1 cellular context compared by ENCODE assay signal in genomic region chr4:185395956-185396723, GRCh38.
A peak's percentile ranks its signal among the peaks of the same experiment; 100 is the strongest.
TF ChIP-seq lines count a peak whose summit lies in the region.

No MANE protein-coding gene starts in this region.

TF ChIP-seq in K562, 482 proteins besides CTCF, POLR2A, EP300 and RAD21 (continued from another document):
- no peak for TF ChIP-seq AFF1 (IDR thresholded peaks at IDR 0.05; ENCODE audit: low read depth in 1 of 2, partially characterized antibody in 2 of 2)
- 0 out of 2 replicates have a peak, but pooled peaks have one; percentile 91 for TF ChIP-seq STAT6 (CRISPR knock-in tag; IDR thresholded peaks at IDR 0.05)
- no peak for TF ChIP-seq SLC30A9 (CRISPR knock-in tag; IDR thresholded peaks at IDR 0.05)
- no peak for TF ChIP-seq ZNF134 (CRISPR knock-in tag; conservative IDR thresholded peaks at IDR 0.05)
- TF ChIP-seq ZNF318 (IDR thresholded peaks at IDR 0.05; ENCODE audit: borderline replicate concordance in 1 of 2, low read depth in 1 of 2) = no peak
- no peak; the same call in 1 of the 2 replicates for TF ChIP-seq TRIM28 (IDR thresholded peaks at IDR 0.05)
TF ChIP-seq in K562: peak in this region for 186.
